ENCODE assay signal across 20 cellular contexts in the genomic region with DNA sequence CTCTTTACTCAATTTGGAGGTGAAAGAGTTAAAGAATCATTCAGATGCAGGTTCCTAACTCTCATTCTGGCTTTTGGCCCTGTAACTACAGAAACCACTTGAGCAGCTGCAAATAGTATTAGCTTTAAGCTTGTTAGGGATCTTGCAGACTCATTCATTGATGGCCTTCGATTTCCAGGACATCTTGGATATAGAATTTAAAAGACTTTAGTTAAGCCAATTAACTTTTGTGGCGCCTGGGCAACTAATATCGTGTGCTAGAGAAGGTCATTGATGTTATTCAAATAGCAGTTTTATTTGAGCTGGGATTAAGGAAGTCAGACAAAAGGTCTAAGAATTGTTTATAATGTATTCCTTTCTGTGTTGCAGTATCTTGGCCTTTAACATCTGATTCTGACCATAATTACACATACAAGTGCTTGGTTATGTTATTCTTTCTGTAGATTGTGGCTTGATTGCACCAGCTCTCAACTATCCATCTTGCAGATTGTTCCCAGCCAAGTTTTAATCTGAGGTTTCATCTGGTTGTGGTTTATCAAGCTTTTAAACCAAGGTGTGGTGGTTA.
"Had no signal": no experiment of that assay in that cellular context is flagged by ENCODE, and none has a peak within 500 bp of the region (broad histone marks: within the 10 kb centered on the region; RNA-seq: fewer than 3 reads in every experiment).

No MANE protein-coding gene starts in this region.

- H3K36me3 Mint-ChIP-seq: activated naive CD4-positive, alpha-beta T cell treated with anti-CD3 and anti-CD28 coated beads, Interleukin-2, amount 50 U/mL, for 24 hours; naive B cell had no signal

- H3K27me3 ChIP-seq: foreskin keratinocyte, right lobe of liver, thyroid gland, upper lobe of right lung had no signal

- H3K27ac ChIP-seq: foreskin keratinocyte, lower lobe of right lung, right lobe of liver, skin epidermis, thyroid gland, upper lobe of right lung had no signal

- H3K4me3 Mint-ChIP-seq: activated CD8-positive, alpha-beta T cell treated with anti-CD3 and anti-CD28 coated beads, Interleukin-2, amount 10 ng/mL, durations not matched to agents 7 days and 5 days; activated naive CD4-positive, alpha-beta T cell treated with anti-CD3 and anti-CD28 coated beads, Interleukin-2, amount 50 U/mL, for 24 hours; central memory CD8-positive, alpha-beta T cell; naive B cell; stimulated activated naive CD8-positive, alpha-beta T cell treated with anti-CD3 and anti-CD28 coated beads, Interleukin-15, Interleukin-2, amounts not matched to agents 100 ng/mL and 50 ng/mL, for 24 hours had no signal

- H3K27ac Mint-ChIP-seq: activated CD8-positive, alpha-beta T cell treated with anti-CD3 and anti-CD28 coated beads, Interleukin-2, amount 10 ng/mL, durations not matched to agents 7 days and 5 days; activated naive CD4-positive, alpha-beta T cell treated with anti-CD3 and anti-CD28 coated beads, Interleukin-2, amount 50 U/mL, for 24 hours; stimulated activated naive CD8-positive, alpha-beta T cell treated with anti-CD3 and anti-CD28 coated beads, Interleukin-15, Interleukin-2, amounts not matched to agents 100 ng/mL and 50 ng/mL, for 24 hours had no signal

- H3K9me3 ChIP-seq: lower lobe of right lung, right lobe of liver, thyroid gland, upper lobe of right lung had no signal

- ATAC-seq: activated CD8-positive, alpha-beta T cell treated with anti-CD3 and anti-CD28 coated beads, Interleukin-2, amount 10 ng/mL, durations not matched to agents 7 days and 5 days; foreskin keratinocyte; left lobe of liver; lower lobe of right lung; right lobe of liver; upper lobe of right lung had no signal

- H3K36me3 ChIP-seq: lower lobe of right lung, right lobe of liver, thyroid gland, upper lobe of right lung had no signal

- H3K4me1 Mint-ChIP-seq: activated naive CD4-positive, alpha-beta T cell treated with anti-CD3 and anti-CD28 coated beads, Interleukin-2, amount 50 U/mL, for 24 hours; central memory CD8-positive, alpha-beta T cell; naive B cell had no signal

- DNase-seq: activated CD4-positive, alpha-beta T cell treated with anti-CD3 and anti-CD28 coated beads for 1 hour; activated CD4-positive, alpha-beta T cell treated with anti-CD3 and anti-CD28 coated beads, Interleukin-2, amount 50 U/mL, for 1 hour; activated CD8-positive, alpha-beta T cell treated with anti-CD3 and anti-CD28 coated beads, Interleukin-2, amount 10 ng/mL, durations not matched to agents 7 days and 5 days; activated gamma-delta T cell treated with Interleukin-2 at 50 U/mL for 16 hours; anterior cingulate cortex; effector memory CD4-positive, alpha-beta T cell; foreskin keratinocyte; lower lobe of right lung; naive B cell; occipital lobe; right lobe of liver; stimulated activated CD4-positive, alpha-beta T cell treated with anti-CD3 and anti-CD28 coated beads, Interleukin-1b, Interleukin-23, amount 100 ng/mL, for 48 hours; substantia nigra; thyroid gland; upper lobe of right lung had no signal

- H3K4me3 ChIP-seq: lower lobe of right lung, right lobe of liver, skin epidermis, thyroid gland, upper lobe of right lung had no signal
